In genomic region chr5:32301891-32302290, GRCh38 we compare ENCODE assay signal across 19 cellular contexts.
"Had no signal": no experiment of that assay in that cellular context is flagged by ENCODE, and none has a peak within 500 bp of the region (broad histone marks: within the 10 kb centered on the region; RNA-seq: fewer than 3 reads in every experiment).

No MANE protein-coding gene starts in this region.

- H3K4me3 Mint-ChIP-seq: activated CD4-positive, alpha-beta memory T cell treated with anti-CD3 and anti-CD28 coated beads for 36 hours; activated CD4-positive, alpha-beta T cell treated with anti-CD3 and anti-CD28 coated beads, Interleukin-2, amount 10 ng/mL, durations not matched to agents 7 days and 5 days; activated naive CD4-positive, alpha-beta T cell treated with anti-CD3 and anti-CD28 coated beads, Interleukin-2, amount 10 ng/mL, durations not matched to agents 7 days and 5 days; activated naive CD8-positive, alpha-beta T cell treated with anti-CD3 and anti-CD28 coated beads for 36 hours had no signal

- DNase-seq: activated CD4-positive, alpha-beta memory T cell treated with anti-CD3 and anti-CD28 coated beads for 36 hours; activated CD4-positive, alpha-beta T cell treated with anti-CD3 and anti-CD28 coated beads, Interleukin-2, amount 10 ng/mL, durations not matched to agents 7 days and 5 days; activated CD4-positive, CD25-positive, alpha-beta regulatory T cell; activated CD8-positive, alpha-beta memory T cell treated with anti-CD3 and anti-CD28 coated beads for 24 hours; activated gamma-delta T cell treated with Interleukin-2 at 50 U/mL for 16 hours; activated naive CD4-positive, alpha-beta T cell treated with anti-CD3 and anti-CD28 coated beads, Interleukin-2, amount 10 ng/mL, durations not matched to agents 7 days and 5 days; activated naive CD8-positive, alpha-beta T cell treated with anti-CD3 and anti-CD28 coated beads for 36 hours; activated T-cell treated with anti-CD3 and anti-CD28 coated beads, Interleukin-2, amount 50 U/mL, for 48 hours; cerebellar nuclear complex; KG1; NCI-H1105; NCI-H1436; NCI-H1694 treated with DMSO at 0.1 percent for 48 hours; NCI-H2029 treated with DMSO at 0.1 percent for 48 hours; NCI-H524; SIG-M5; T-helper 2 cell; T1000 had no signal

- H3K9me3 Mint-ChIP-seq: activated CD4-positive, alpha-beta memory T cell treated with anti-CD3 and anti-CD28 coated beads for 36 hours; activated CD4-positive, alpha-beta T cell treated with anti-CD3 and anti-CD28 coated beads, Interleukin-2, amount 10 ng/mL, durations not matched to agents 7 days and 5 days; activated naive CD4-positive, alpha-beta T cell treated with anti-CD3 and anti-CD28 coated beads, Interleukin-2, amount 10 ng/mL, durations not matched to agents 7 days and 5 days; activated naive CD8-positive, alpha-beta T cell treated with anti-CD3 and anti-CD28 coated beads for 36 hours; activated T-helper 2 cell treated with anti-CD3 and anti-CD28 coated beads, Interferon-gamma antibody, Interleukin-2, Interleukin-4, amounts not matched to agents 10 μg/mL and 5 μg/mL and 100 μg/mL, durations not matched to agents 14 hours and 24 hours and 36 hours had no signal

- H3K27ac Mint-ChIP-seq: activated CD4-positive, alpha-beta memory T cell treated with anti-CD3 and anti-CD28 coated beads for 36 hours; activated CD4-positive, alpha-beta T cell treated with anti-CD3 and anti-CD28 coated beads, Interleukin-2, amount 10 ng/mL, durations not matched to agents 7 days and 5 days; activated naive CD4-positive, alpha-beta T cell treated with anti-CD3 and anti-CD28 coated beads, Interleukin-2, amount 10 ng/mL, durations not matched to agents 7 days and 5 days; activated naive CD8-positive, alpha-beta T cell treated with anti-CD3 and anti-CD28 coated beads for 36 hours; activated T-helper 2 cell treated with anti-CD3 and anti-CD28 coated beads, Interferon-gamma antibody, Interleukin-2, Interleukin-4, amounts not matched to agents 10 μg/mL and 5 μg/mL and 100 μg/mL, durations not matched to agents 14 hours and 24 hours and 36 hours had no signal

- H3K27me3 Mint-ChIP-seq: activated CD4-positive, alpha-beta memory T cell treated with anti-CD3 and anti-CD28 coated beads for 36 hours; activated CD4-positive, alpha-beta T cell treated with anti-CD3 and anti-CD28 coated beads, Interleukin-2, amount 10 ng/mL, durations not matched to agents 7 days and 5 days; activated naive CD4-positive, alpha-beta T cell treated with anti-CD3 and anti-CD28 coated beads, Interleukin-2, amount 10 ng/mL, durations not matched to agents 7 days and 5 days; activated naive CD8-positive, alpha-beta T cell treated with anti-CD3 and anti-CD28 coated beads for 36 hours had no signal
